Comparison of ENCODE assay signal across 3 cellular contexts in genomic region chr2:720842-721241, GRCh38.
TF ChIP-seq lines count a peak whose summit lies in the region.

No MANE protein-coding gene starts in this region.

TF ChIP-seq in GM23338, 12 proteins besides CTCF, POLR2A, EP300 and RAD21 (continues in another document):
- no peak for TF ChIP-seq CREB1 (CRISPR knock-in tag; IDR thresholded peaks at IDR 0.05; ENCODE audit: low read depth)
- TF ChIP-seq EZH2 (IDR thresholded peaks at IDR 0.05; ENCODE audit: low read depth, unreplicated experiment): no peak
- TF ChIP-seq ZNF462 (CRISPR knock-in tag; IDR thresholded peaks at IDR 0.05): no peak
- TF ChIP-seq STAT1 (IDR thresholded peaks at IDR 0.05; ENCODE audit: unreplicated experiment): no peak
- no peak for TF ChIP-seq POLR2AphosphoS5 (IDR thresholded peaks at IDR 0.05; ENCODE audit: low read depth)
- TF ChIP-seq ZNF331 (CRISPR knock-in tag; IDR thresholded peaks at IDR 0.05; ENCODE audit: low read depth): no peak
- no peak for TF ChIP-seq ZNF114 (CRISPR knock-in tag; IDR thresholded peaks at IDR 0.05)

TF ChIP-seq in IMR-90, 13 proteins besides CTCF, POLR2A, EP300 and RAD21:
- no peak for TF ChIP-seq RCOR1 (IDR thresholded peaks at IDR 0.05; ENCODE audit: insufficient replicate concordance, low read length)

TF ChIP-seq in H1, 55 proteins besides CTCF, POLR2A, EP300 and RAD21:
- no peak for TF ChIP-seq BACH1 (IDR thresholded peaks at IDR 0.05; ENCODE audit: low read length)
- no peak for TF ChIP-seq JUN (IDR thresholded peaks at IDR 0.05; ENCODE audit: low read depth, low read length)
- no peak for TF ChIP-seq CREB1 (IDR thresholded peaks at IDR 0.05)
- no peak for TF ChIP-seq CBX8 (IDR thresholded peaks at IDR 0.05; ENCODE audit: borderline replicate concordance, low read depth, low read length)
